In genomic region chr5:65624025-65624569, GRCh38 we compare ENCODE assay signal across 8 cellular contexts. TPM values are rescaled to one million over a fixed set of nuclear protein-coding genes. Genes with fewer than 3 reads are reported as not detected.
A peak's percentile ranks its signal among the peaks of the same experiment; 100 is the strongest.
DNase-seq lines count a peak whose midpoint lies in the region; ATAC-seq and TF ChIP-seq lines count a peak whose summit lies in the region.

TRIM23 (minus strand) TSS chr5:65624333; CDS start chr5:65624274, 59 bp downstream.

- ATAC-seq in HG02870 (IDR thresholded peaks at IDR 0.05; ENCODE audit: unreplicated experiment) (peak; percentile 93), T-cell (replicated peaks in 1 of 4) (peak; percentile 93 to 97 (median 96)), left ventricle myocardium superior (peak; percentile 98), psoas muscle (peak; percentile 98 to 99 (median 98))

- peak within 1 kb of the TSS; percentile 86 for H3K4me3 ChIP-seq in psoas muscle
- peak within 1 kb of the TSS; percentile 72 for H3K4me3 ChIP-seq in urinary bladder (ENCODE audit: low read depth, low read length)

- H3K27me3 ChIP-seq in psoas muscle (ENCODE audit: insufficient read depth in 3 of 3, low read length in 2 of 3): no peaks in the 10 kb centered on the region

- CTCF ChIA-PET in T-cell (lab: Charles Lee): interaction anchor here in 1 of 2 donors (1.1 to 1.6 kb wide), 2 partner anchors 10 to 61 kb away, joined by 4 to 5 read pairs; partner anchors contain the start of genes CENPK and PPWD1

- H3K27ac ChIP-seq in psoas muscle (peak within 1 kb of the TSS; percentile 88), urinary bladder (ENCODE audit: low read depth) (peak within 1 kb of the TSS; percentile 70)

- no peaks in the 10 kb centered on the region for H3K9me3 ChIP-seq in psoas muscle

- H3K4me1 ChIP-seq in psoas muscle (peaks cover 40% of the 10 kb centered on the region), urinary bladder (ENCODE audit: insufficient read depth) (no peaks in the 10 kb centered on the region)

- H3K27me3 Mint-ChIP-seq in T-cell: no peaks in the 10 kb centered on the region

- H3K9me3 Mint-ChIP-seq in T-cell: no peaks in the 10 kb centered on the region

- in situ Hi-C loops in GM13976 (cut with MboI; ENCODE audit: low sequenced_read_pairs, unreplicated experiment): no loop called here

- DNase-seq in GM13976 (ENCODE audit: low spot score): peak; percentile 87
- DNase-seq in NCI-H146 (lab: John Stamatoyannopoulos, UW): peak; percentile 91
- peak; percentile 81 to 94 (median 91) for DNase-seq in T-cell
- peak; percentile 90 for DNase-seq in amniotic epithelial cell (ENCODE audit: low read depth)
- peak; percentile 94 for DNase-seq in left ventricle myocardium superior
- peak; percentile 92 to 95 for DNase-seq in psoas muscle

- POLR2A ChIA-PET in T-cell (lab: Charles Lee): interaction anchor here (0.5 to 1.4 kb wide), 9 partner anchors 9 to 1409 kb away, joined by 3 to 14 read pairs (median 6); partner anchors contain the start of genes CENPK (in 1 of the 2) and PPWD1 (in 1 of the 2)

- TF ChIP-seq CTCF in GM13976 (IDR thresholded peaks at IDR 0.05; ENCODE audit: borderline replicate concordance, control extremely low read depth, extremely low read depth, insufficient read depth, missing control alignments) (no peak), psoas muscle (IDR thresholded peaks at IDR 0.05) (no peak)

- peaks cover 52 to 61% (median 52%) of the 10 kb centered on the region in 3 donors for H3K4me1 Mint-ChIP-seq in T-cell

- peak within 1 kb of the TSS; percentile 93 to 99 (median 97) for H3K4me3 Mint-ChIP-seq in T-cell

- H3K36me3 Mint-ChIP-seq in T-cell: peaks cover 4% of the 10 kb centered on the region

- 0% methylated on average over 32 of the region's 32 CpGs for WGBS in psoas muscle, 3 donors
- under 1% methylated on average over 32 of the region's 32 CpGs for WGBS in urinary bladder

- intact Hi-C loops in left ventricle myocardium superior (cut with micrococcal nuclease) (no loop called here), psoas muscle (cut with DNase I) (loop anchor here in 1 of 2 donors (10.0 kb wide), 1 partner anchor 521 kb away; the partner anchor contains the start of gene SREK1)

- H3K27ac Mint-ChIP-seq in T-cell: peak within 1 kb of the TSS; percentile 98 to 99

- H3K36me3 ChIP-seq in psoas muscle (ENCODE audit: insufficient read depth in 1 of 2, low read depth in 1 of 2) (peaks cover 0 to 6% of the 10 kb centered on the region in 2 donors), urinary bladder (ENCODE audit: insufficient read depth) (no peaks in the 10 kb centered on the region)

RNA-seq across cellular contexts. Expression of gene TRIM23, which starts in this region (rescaled TPM):
- 10 to 100 TPM; 17.5 to 23.2 (median 20.7) TPM for total RNA-seq in T-cell
- 20.3 TPM for total RNA-seq in left ventricle myocardium superior
- 10 to 100 TPM; 16.1 to 22.8 (median 20.9) TPM for total RNA-seq in psoas muscle
- 10 to 100 TPM in 1 of 3 donors, 1 to 10 TPM in 2; 7.2 to 21.5 (median 7.7) TPM for polyA plus RNA-seq in psoas muscle
- 43.7 TPM for total RNA-seq in urinary bladder
- 10.8 TPM for polyA plus RNA-seq in urinary bladder

Comparison
In these comparisons a context has a peak if more than half of its experiments do, and no peak if none do; other contexts are left out.
1. Peak in every context shown above with its lines: DNase-seq, ATAC-seq, H3K4me3 ChIP-seq and H3K27ac ChIP-seq.